1 cellular context compared by ENCODE assay signal in genomic region chr16:19715566-19715965, GRCh38.
TF ChIP-seq lines count a peak whose summit lies in the region.

No MANE protein-coding gene starts in this region.

TF ChIP-seq in HepG2, 621 proteins besides CTCF, POLR2A, EP300 and RAD21:
- TF ChIP-seq RAD51 (IDR thresholded peaks at IDR 0.05; ENCODE audit: borderline replicate concordance) (no peak), ZNF225 (CRISPR knock-in tag; IDR thresholded peaks at IDR 0.05) (no peak), RFX1 (IDR thresholded peaks at IDR 0.05) (no peak), SMAD1 (CRISPR knock-in tag; IDR thresholded peaks at IDR 0.05; ENCODE audit: borderline replicate concordance, low read depth) (no peak), ZNF550 (CRISPR knock-in tag; IDR thresholded peaks at IDR 0.05; ENCODE audit: borderline replicate concordance) (no peak), ARNTL (CRISPR knock-in tag; IDR thresholded peaks at IDR 0.05) (no peak), SNAI1 (CRISPR knock-in tag; IDR thresholded peaks at IDR 0.05; ENCODE audit: borderline replicate concordance) (no peak), PLSCR1 (CRISPR knock-in tag; IDR thresholded peaks at IDR 0.05; ENCODE audit: borderline replicate concordance) (no peak)
TF ChIP-seq in HepG2: peak in this region for 0.
